ENCODE assay signal across 19 cellular contexts in the genomic region with DNA sequence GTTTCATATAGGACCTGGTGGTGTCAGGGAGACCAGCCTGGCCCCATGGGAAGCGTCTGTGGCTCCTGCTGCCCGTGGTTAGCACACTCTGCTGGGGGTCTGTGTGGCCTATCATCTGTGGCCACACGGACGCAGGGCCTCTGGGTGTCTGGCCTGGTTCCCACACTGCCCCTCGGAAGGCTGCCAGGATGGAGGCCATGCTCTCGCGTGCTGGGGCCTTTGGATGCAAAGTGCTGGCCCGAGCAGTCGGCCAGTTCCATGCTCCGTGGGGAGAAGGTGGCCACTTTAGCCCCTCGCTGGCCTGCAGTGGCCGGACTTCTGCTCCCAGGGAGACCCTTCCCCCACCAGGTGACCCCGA. TPM values are rescaled to one million over a fixed set of nuclear protein-coding genes. Genes with fewer than 3 reads are reported as not detected.
DNase-seq lines count a peak whose midpoint lies in the region; ATAC-seq and TF ChIP-seq lines count a peak whose summit lies in the region.
"Had no signal": no experiment of that assay in that cellular context is flagged by ENCODE, and none has a peak within 500 bp of the region (broad histone marks: within the 10 kb centered on the region; RNA-seq: fewer than 3 reads in every experiment).

No MANE protein-coding gene starts in this region.

- no peak for TF ChIP-seq POLR2A in gastrocnemius medialis (IDR thresholded peaks at IDR 0.05)

- CTCF ChIA-PET in HEK293 (lab: Yijun Ruan, JAX) = no interaction called here

- in situ Hi-C loops in gastrocnemius medialis (cut with MboI; ENCODE audit: low sequenced_read_pairs in 4 of 4) = no loop called here

- H3K4me1 ChIP-seq in HEK293 (ENCODE audit: control insufficient read depth, insufficient read depth, low read length) = no peaks in the 10 kb centered on the region
- no peaks in the 10 kb centered on the region for H3K4me1 ChIP-seq in gastrocnemius medialis
- H3K4me1 ChIP-seq in foreskin keratinocyte = no peaks in the 10 kb centered on the region

- no peak overlapping the region for H3K4me3 ChIP-seq in HEK293 (ENCODE audit: low read depth, low read length)
- no peak overlapping the region for H3K4me3 ChIP-seq in gastrocnemius medialis
- H3K4me3 ChIP-seq: PC-9 had no signal

- no peak overlapping the region for H3K27ac ChIP-seq in HEK293 (ENCODE audit: extremely low read depth, low read depth, low read length)
- H3K27ac ChIP-seq in gastrocnemius medialis = no peak overlapping the region
- no peak overlapping the region for H3K27ac ChIP-seq in foreskin keratinocyte
- H3K27ac ChIP-seq: PC-9 had no signal

- ATAC-seq in gastrocnemius medialis (no peak), foreskin keratinocyte (no peak)
- ATAC-seq: HepG2 had no signal

- POLR2A ChIA-PET in HEK293 (lab: Yijun Ruan, JAX) = no interaction called here

- H3K36me3 ChIP-seq in HEK293 (ENCODE audit: control insufficient read depth in 2 of 2, insufficient read depth in 1 of 2, low read length in 2 of 2) (no peaks in the 10 kb centered on the region), gastrocnemius medialis (no peaks in the 10 kb centered on the region)

- no peaks in the 10 kb centered on the region for H3K9me3 ChIP-seq in HEK293 (ENCODE audit: control insufficient read depth, insufficient read depth, low read depth, low read length)
- no peaks in the 10 kb centered on the region for H3K9me3 ChIP-seq in gastrocnemius medialis

- DNase-seq in activated effector memory CD4-positive, alpha-beta T cell treated with anti-CD3 and anti-CD28 coated beads, Interleukin-2, amount 50 U/mL, for 16 hours = peak; percentile 47
- no peak for DNase-seq in activated effector memory CD4-positive, alpha-beta T cell treated with Interleukin-2 at 50 U/mL for 16 hours
- DNase-seq in islet precursor cell (peak; percentile 25), gastrocnemius medialis (peak; percentile 0 to 4), foreskin keratinocyte (no peak), COLO829 (ENCODE audit: low spot score) (no peak), NCI-H1694 (lab: John Stamatoyannopoulos, UW) (no peak)
- DNase-seq: CD4-positive, CD25-positive, alpha-beta regulatory T cell; DMS53; KG1; NCI-H1048; NCI-H1436 treated with DMSO at 0.1 percent for 48 hours; NCI-H2081; NCI-H510A treated with DMSO at 0.1 percent for 48 hours; NCI-H82; PC-9 had no signal

- intact Hi-C loops in gastrocnemius medialis (cut with DNase I; ENCODE audit: low total_unique reads) = no loop called here

- no peak for TF ChIP-seq CTCF in HEK293 (tag by site-specific recombination; IDR thresholded peaks at IDR 0.05)
- TF ChIP-seq CTCF in gastrocnemius medialis (IDR thresholded peaks at IDR 0.05 in 4 of 5, conservative IDR thresholded peaks at IDR 0.05 in 1 of 5) = no peak
- TF ChIP-seq CTCF in foreskin keratinocyte (conservative IDR thresholded peaks at IDR 0.05) = no peak

- H3K27me3 ChIP-seq in gastrocnemius medialis = peaks cover 3 to 18% (median 10%) of the 10 kb centered on the region in 3 donors
- H3K27me3 ChIP-seq in foreskin keratinocyte = peaks cover 13% of the 10 kb centered on the region

TF ChIP-seq in HEK293, 187 proteins besides CTCF, POLR2A, EP300 and RAD21:
- TF ChIP-seq GFI1B (tag by site-specific recombination; IDR thresholded peaks at IDR 0.05) = no peak
- TF ChIP-seq GLIS1 (tag by site-specific recombination; IDR thresholded peaks at IDR 0.05) = peak; percentile 7; the same call in 1 of the 2 replicates

RNA-seq across cellular contexts. Expression of a gene that starts 20.8 kb away (rescaled TPM):
- under 1 TPM; 0.36 to 0.70 (median 0.55) TPM for total RNA-seq in gastrocnemius medialis
- total RNA-seq in foreskin keratinocyte = 2.0 and 2.6 TPM in 2 replicates
- 1.3 and 1.4 TPM in 2 replicates for polyA plus RNA-seq in foreskin keratinocyte
- total RNA-seq: M059J had no signal

Comparison
In these comparisons a context has a peak if more than half of its experiments do, and no peak if none do; other contexts are left out.
1. DNase-seq: peak in activated effector memory CD4-positive, alpha-beta T cell treated with anti-CD3 and anti-CD28 coated beads, Interleukin-2, amount 50 U/mL, for 16 hours (single experiment), islet precursor cell (single experiment) and gastrocnemius medialis (2 of 2); none in activated effector memory CD4-positive, alpha-beta T cell treated with Interleukin-2 at 50 U/mL for 16 hours (single experiment), foreskin keratinocyte (0 of 2), COLO829 (single experiment) and NCI-H1694 (single experiment).